ENCODE assay signal across 17 cellular contexts in genomic region chr10:17687117-17687831, GRCh38. TPM values are rescaled to one million over a fixed set of nuclear protein-coding genes. Genes with fewer than 3 reads are reported as not detected.
DNase-seq lines count a peak whose midpoint lies in the region; ATAC-seq, FAIRE-seq and TF ChIP-seq lines count a peak whose summit lies in the region.
"Had no signal": no experiment of that assay in that cellular context is flagged by ENCODE, and none has a peak within 500 bp of the region (broad histone marks: within the 10 kb centered on the region; RNA-seq: fewer than 3 reads in every experiment).

No MANE protein-coding gene starts in this region.

- H3F3A ChIP-seq in GM23338 (replicated peaks; ENCODE audit: low read depth) = no peaks in the 10 kb centered on the region

- H4K5ac ChIP-seq in IMR-90 (ENCODE audit: low read depth, low read length) = no peak overlapping the region

- no peak overlapping the region for H2BK15ac ChIP-seq in IMR-90 (ENCODE audit: low read depth, low read length)

- H3K27me3 Mint-ChIP-seq in CD4-positive, CD25-positive, alpha-beta regulatory T cell = no peaks in the 10 kb centered on the region
- peaks cover 1% of the 10 kb centered on the region for H3K27me3 Mint-ChIP-seq in GM23338 (ENCODE audit: insufficient read depth, low read depth, poor library complexity)
- H3K27me3 Mint-ChIP-seq: CD4-positive, alpha-beta T cell had no signal

- no peak for ATAC-seq in CD4-positive, CD25-positive, alpha-beta regulatory T cell (ENCODE audit: low read depth in 2 of 2)
- ATAC-seq in IMR-90 (ENCODE audit: low read depth) = no peak
- no peak for ATAC-seq in K562
- ATAC-seq in GM18907 (IDR thresholded peaks at IDR 0.05; ENCODE audit: unreplicated experiment) = no peak
- ATAC-seq in GM23338 = no peak

- no peak overlapping the region for H2AK5ac ChIP-seq in IMR-90 (ENCODE audit: low read depth, low read length)

- peaks cover 46 to 80% (median 60%) of the 10 kb centered on the region in 4 donors for H3K4me1 Mint-ChIP-seq in CD4-positive, CD25-positive, alpha-beta regulatory T cell
- peaks cover 8% of the 10 kb centered on the region; the same call in 2 of the 3 replicates for H3K4me1 Mint-ChIP-seq in GM23338

- H3K79me1 ChIP-seq in IMR-90 (ENCODE audit: low read depth in 1 of 2, low read length in 2 of 2) = peaks cover 30 to 49% of the 10 kb centered on the region in 2 experiments

- no peak for DNase-seq in CD4-positive, CD25-positive, alpha-beta regulatory T cell
- DNase-seq in IMR-90 = no peak
- no peak for DNase-seq in K562 (ENCODE audit: extremely low read depth in 1 of 4, low spot score in 3 of 4)
- peak; percentile 33 for DNase-seq in kidney
- DNase-seq in NOMO-1 treated with DMSO at 0.1 percent for 48 hours (lab: John Stamatoyannopoulos, UW; ENCODE audit: unreplicated experiment) = no peak
- DNase-seq in GM23338 (ENCODE audit: low spot score) = no peak
- no peak for DNase-seq in COLO829 (ENCODE audit: low spot score)
- DNase-seq: ACHN; BE2C; C1 segment of cervical spinal cord; CD4-positive, alpha-beta T cell; DMS153; DND-41 had no signal

- H4K91ac ChIP-seq in IMR-90 (ENCODE audit: insufficient read depth, low read depth, low read length) = no peak overlapping the region; the same call in 1 of the 2 replicates

- in situ Hi-C loops in IMR-90 (cut with MboI; ENCODE audit: low sequenced_read_pairs) = no loop called here
- in situ Hi-C loops in K562 (cut with MboI) = no loop called here

- dilution Hi-C loops in IMR-90 (cut with HindIII; ENCODE audit: low sequenced_read_pairs, unreplicated experiment) = no loop called here

- H3K23ac ChIP-seq in IMR-90 (ENCODE audit: low read depth, low read length) = no peak overlapping the region

- H3K9me1 ChIP-seq in IMR-90 (ENCODE audit: insufficient read depth, low read length) (peaks cover 9% of the 10 kb centered on the region), K562 (ENCODE audit: control insufficient read depth, insufficient read depth, low read length) (no peaks in the 10 kb centered on the region)

- no peak overlapping the region for H2AK9ac ChIP-seq in IMR-90 (replicated peaks; ENCODE audit: low read depth, low read length, poor library complexity)

- peaks cover 48% of the 10 kb centered on the region for H3K36me3 ChIP-seq in CD4-positive, CD25-positive, alpha-beta regulatory T cell (ENCODE audit: control insufficient read depth, insufficient read depth, low read length)
- H3K36me3 ChIP-seq in IMR-90 (ENCODE audit: control insufficient read depth, insufficient read depth, low read length) (peaks cover 6% of the 10 kb centered on the region), K562 (ENCODE audit: control insufficient read depth, insufficient read depth, low read length) (peaks cover 45% of the 10 kb centered on the region), kidney (ENCODE audit: control insufficient read depth in 1 of 2, insufficient read depth in 2 of 2, low read length in 2 of 2) (peaks cover 0 to 6% of the 10 kb centered on the region in 2 donors), GM23338 (ENCODE audit: insufficient read depth) (0 out of 2 replicates have a peak, but pooled peaks cover 5% of the 10 kb centered on the region)
- H3K36me3 ChIP-seq: BE2C, HAP-1 had no signal

- H2AFZ ChIP-seq in IMR-90 (replicated peaks; ENCODE audit: low read length, poor library complexity) (no peak overlapping the region), K562 (ENCODE audit: low read depth, low read length) (no peak overlapping the region), GM23338 (no peak overlapping the region)

- no peak overlapping the region for H4K8ac ChIP-seq in IMR-90 (ENCODE audit: low read depth in 2 of 2, low read length in 2 of 2)

- peak overlapping the region in 2 of 3 donors; percentile 60 to 86 for H3K27ac Mint-ChIP-seq in CD4-positive, CD25-positive, alpha-beta regulatory T cell
- no peak overlapping the region; the same call in 1 of the 2 replicates for H3K27ac Mint-ChIP-seq in GM23338
- H3K27ac Mint-ChIP-seq: CD4-positive, alpha-beta T cell had no signal

- no peak overlapping the region for H2BK5ac ChIP-seq in IMR-90 (ENCODE audit: low read depth, low read length, poor library complexity, severe bottlenecking)

- no peak for FAIRE-seq in K562 (lab: Jason Lieb, UNC)
- FAIRE-seq in kidney (lab: Jason Lieb, UNC) = no peak
- FAIRE-seq: GM12892, GM18507 had no signal

- H3K9me3 ChIP-seq in CD4-positive, CD25-positive, alpha-beta regulatory T cell (ENCODE audit: control insufficient read depth in 2 of 2, low read length in 2 of 2) = no peaks in the 10 kb centered on the region
- no peaks in the 10 kb centered on the region for H3K9me3 ChIP-seq in IMR-90 (ENCODE audit: control insufficient read depth, insufficient read depth, low read length)
- H3K9me3 ChIP-seq in K562 (replicated peaks; ENCODE audit: control insufficient read depth, insufficient read depth, low read depth, low read length) = no peaks in the 10 kb centered on the region
- no peaks in the 10 kb centered on the region for H3K9me3 ChIP-seq in kidney (ENCODE audit: control insufficient read depth in 1 of 2, low read length in 2 of 2)
- H3K9me3 ChIP-seq: BE2C, HAP-1 had no signal

- peaks cover 41% of the 10 kb centered on the region for H3K79me2 ChIP-seq in K562 (ENCODE audit: control insufficient read depth, insufficient read depth, low read length)
- peaks cover 47% of the 10 kb centered on the region for H3K79me2 ChIP-seq in GM23338 (replicated peaks; ENCODE audit: insufficient read depth)

- no peak overlapping the region for H3K14ac ChIP-seq in IMR-90 (replicated peaks; ENCODE audit: low read depth, low read length)

- TF ChIP-seq EP300 in K562 (IDR thresholded peaks at IDR 0.05; ENCODE audit: low read length) = no peak

- no peak overlapping the region for H3K56ac ChIP-seq in IMR-90 (ENCODE audit: extremely low read depth, insufficient read depth, low read length)

- H3K9ac ChIP-seq in IMR-90 (ENCODE audit: low read depth, low read length) = no peak overlapping the region
- H3K9ac ChIP-seq in K562 (ENCODE audit: insufficient read depth in 1 of 2, low read depth in 2 of 2, low read length in 2 of 2) = no peak overlapping the region
- H3K9ac ChIP-seq in kidney (ENCODE audit: low read length in 2 of 2) = no peak overlapping the region

- no peaks in the 10 kb centered on the region for H3K9me3 Mint-ChIP-seq in CD4-positive, CD25-positive, alpha-beta regulatory T cell
- H3K9me3 Mint-ChIP-seq in GM23338 = no peaks in the 10 kb centered on the region
- H3K9me3 Mint-ChIP-seq: CD4-positive, alpha-beta T cell had no signal

- H3K4ac ChIP-seq in IMR-90 (ENCODE audit: low read depth, low read length) = no peak overlapping the region

- BruUV-seq in IMR-90 (replicated peaks; lab: Mats Ljungman, UMichigan) = no TSS peak
- BruUV-seq in K562 (replicated peaks; lab: Mats Ljungman, UMichigan) = no TSS peak

- peaks cover 45% of the 10 kb centered on the region for H3K36me3 Mint-ChIP-seq in CD4-positive, CD25-positive, alpha-beta regulatory T cell
- peaks cover 3% of the 10 kb centered on the region; the same call in 1 of the 3 replicates for H3K36me3 Mint-ChIP-seq in GM23338 (ENCODE audit: low read depth)

- TF ChIP-seq POLR2A in IMR-90 (IDR thresholded peaks at IDR 0.05; ENCODE audit: low read depth, low read length) (no peak), K562 (conservative IDR thresholded peaks at IDR 0.05) (no peak)

- H3K4me2 ChIP-seq in IMR-90 (ENCODE audit: low read depth, low read length) (no peak overlapping the region), K562 (ENCODE audit: insufficient read depth, low read length) (no peak overlapping the region), GM23338 (no peak overlapping the region)

- POLR2A ChIA-PET in IMR-90 (lab: Charles Lee; ENCODE audit: unreplicated experiment) = no interaction called here
- POLR2A ChIA-PET in K562 (lab: Yijun Ruan, JAX) = interaction anchor here (0.7 kb wide), 1 partner anchor 40 kb away, joined by 3 read pairs; no protein-coding TSS in a partner anchor

- no peaks in the 10 kb centered on the region for H3K9me2 ChIP-seq in GM23338 (ENCODE audit: insufficient read depth)

- no peak overlapping the region for H2BK120ac ChIP-seq in IMR-90 (ENCODE audit: low read depth, low read length)

- CTCF ChIA-PET in IMR-90 (lab: Yijun Ruan, JAX) = no interaction called here
- CTCF ChIA-PET in K562 (lab: Yijun Ruan, JAX; ENCODE audit: low intra/inter-chr PET ratio) = no interaction called here

- H4K20me1 ChIP-seq in IMR-90 (ENCODE audit: insufficient read depth, low read length) = no peaks in the 10 kb centered on the region; the same call in 1 of the 2 replicates
- H4K20me1 ChIP-seq in K562 (replicated peaks; ENCODE audit: control insufficient read depth, insufficient read depth, low read length) = no peaks in the 10 kb centered on the region
- 0 out of 2 replicates have a peak, but pooled peaks cover 3% of the 10 kb centered on the region for H4K20me1 ChIP-seq in GM23338 (replicated peaks; ENCODE audit: insufficient read depth)

- peak overlapping the region; percentile 12 to 92 (median 57) for H3K4me3 Mint-ChIP-seq in CD4-positive, CD25-positive, alpha-beta regulatory T cell
- H3K4me3 Mint-ChIP-seq in GM23338 = no peak overlapping the region
- H3K4me3 Mint-ChIP-seq: CD4-positive, alpha-beta T cell had no signal

- peak overlapping the region; percentile 83 for H3K4me3 ChIP-seq in CD4-positive, CD25-positive, alpha-beta regulatory T cell (ENCODE audit: low read depth, low read length)
- H3K4me3 ChIP-seq in IMR-90 (ENCODE audit: insufficient read depth, low read depth, low read length) (no peak overlapping the region), K562 (no peak overlapping the region), kidney (ENCODE audit: low read length in 2 of 2) (no peak overlapping the region), GM23338 (no peak overlapping the region)
- H3K4me3 ChIP-seq: HAP-1 had no signal

- no peak for TF ChIP-seq CTCF in IMR-90 (conservative IDR thresholded peaks at IDR 0.05; ENCODE audit: low read depth, low read length)
- no peak for TF ChIP-seq CTCF in K562 (IDR thresholded peaks at IDR 0.05 in 2 of 3, conservative IDR thresholded peaks at IDR 0.05 in 1 of 3; ENCODE audit: insufficient read depth in 2 of 3, low read depth in 1 of 3, low read length in 3 of 3)
- no peak for TF ChIP-seq CTCF in kidney (IDR thresholded peaks at IDR 0.05; ENCODE audit: borderline replicate concordance, extremely low read depth, insufficient read depth)
- no peak for TF ChIP-seq CTCF in GM23338 (conservative IDR thresholded peaks at IDR 0.05; ENCODE audit: low read depth in 2 of 2)

- H3K27ac ChIP-seq in CD4-positive, CD25-positive, alpha-beta regulatory T cell (ENCODE audit: insufficient read depth, low read length, poor library complexity, severe bottlenecking) = peak overlapping the region; percentile 39
- H3K27ac ChIP-seq in IMR-90 (ENCODE audit: insufficient read depth, low read length) = no peak overlapping the region
- H3K27ac ChIP-seq in K562 (ENCODE audit: extremely low read depth, low read depth, low read length) = no peak overlapping the region
- H3K27ac ChIP-seq in kidney (ENCODE audit: low read depth in 2 of 2, low read length in 2 of 2) = no peak overlapping the region
- H3K27ac ChIP-seq in GM23338 (ENCODE audit: low read depth) = no peak overlapping the region

- no peak for TF ChIP-seq RAD21 in IMR-90 (IDR thresholded peaks at IDR 0.05; ENCODE audit: low read length)
- no peak for TF ChIP-seq RAD21 in K562 (CRISPR knock-in tag; conservative IDR thresholded peaks at IDR 0.05 in 1 of 2, IDR thresholded peaks at IDR 0.05 in 1 of 2)

- no CpG with 5 or more reads among the region's 15 CpGs for WGBS in IMR-90 (ENCODE audit: extremely low coverage in 2 of 2, insufficient read length in 1 of 2), 2 experiments
- WGBS in K562 (ENCODE audit: insufficient coverage, low coverage, missing lambda C conversion rate) = 92% methylated on average over 13 of the region's 15 CpGs

- no peak overlapping the region for H2BK20ac ChIP-seq in IMR-90 (ENCODE audit: low read depth, low read length)

- H3K27me3 ChIP-seq in CD4-positive, CD25-positive, alpha-beta regulatory T cell (ENCODE audit: control insufficient read depth, insufficient read depth, low read length) = no peaks in the 10 kb centered on the region
- H3K27me3 ChIP-seq in IMR-90 (ENCODE audit: control insufficient read depth, insufficient read depth, low read length) (no peaks in the 10 kb centered on the region), K562 (ENCODE audit: control insufficient read depth in 2 of 2, insufficient read depth in 2 of 2, low read length in 2 of 2) (no peaks in the 10 kb centered on the region), GM23338 (ENCODE audit: insufficient read depth) (no peaks in the 10 kb centered on the region)
- H3K27me3 ChIP-seq: BE2C had no signal

- H3K18ac ChIP-seq in IMR-90 (ENCODE audit: low read depth, low read length) = no peak overlapping the region

- intact Hi-C loops in IMR-90 (cut with micrococcal nuclease) = no loop called here
- intact Hi-C loops in K562 (cut with micrococcal nuclease) = no loop called here
- intact Hi-C loops in kidney (cut with DNase I) = no loop called here

- peaks cover 53% of the 10 kb centered on the region for H3K4me1 ChIP-seq in CD4-positive, CD25-positive, alpha-beta regulatory T cell (ENCODE audit: control insufficient read depth, insufficient read depth, low read length, poor library complexity, severe bottlenecking)
- H3K4me1 ChIP-seq in IMR-90 (ENCODE audit: control insufficient read depth, insufficient read depth, low read length) (no peaks in the 10 kb centered on the region; the same call in 1 of the 2 replicates), K562 (replicated peaks in 1 of 2; ENCODE audit: control insufficient read depth in 2 of 2, insufficient read depth in 2 of 2, low read length in 2 of 2) (peaks cover 0 to 19% of the 10 kb centered on the region in 2 experiments; a peak in 4 of 5 replicates), kidney (ENCODE audit: control insufficient read depth in 1 of 2, insufficient read depth in 1 of 2, low read depth in 1 of 2, low read length in 2 of 2) (no peaks in the 10 kb centered on the region), GM23338 (ENCODE audit: insufficient read depth) (no peaks in the 10 kb centered on the region)
- H3K4me1 ChIP-seq: HAP-1 had no signal

RNA-seq across cellular contexts. Expression of gene STAM, which starts 43.3 kb away (rescaled TPM):
- total RNA-seq in CD4-positive, CD25-positive, alpha-beta regulatory T cell = 154 TPM
- polyA plus RNA-seq in CD4-positive, CD25-positive, alpha-beta regulatory T cell = 10 to 100 TPM; 48.0 to 93.3 (median 67.0) TPM
- total RNA-seq in IMR-90 (2012; rRNA removed) = 22.9 and 31.9 TPM in 2 replicates
- 23.3 and 24.6 TPM in 2 replicates for polyA plus RNA-seq in IMR-90 (2012; rRNA removed)
- polyA plus RNA-seq in IMR-90 (2012; cell fraction: cytosol; rRNA removed) = 9.1 and 9.3 TPM in 2 replicates
- 10.0 and 25.1 TPM in 2 replicates for polyA plus RNA-seq in IMR-90 (2012; cell fraction: nucleus; rRNA removed; ENCODE audit: low replicate concordance)
- total RNA-seq in K562 (2011; cell fraction: chromatin; rRNA removed; ENCODE audit: low replicate concordance) = 43.5 and 111 TPM in 2 replicates
- total RNA-seq in K562 (2011; cell fraction: nucleolus; rRNA removed) = 26.8 and 30.9 TPM in 2 replicates
- 39.2 and 43.8 TPM in 2 replicates for total RNA-seq in K562 (2011; cell fraction: nucleoplasm; rRNA removed)
- 13.8 and 19.7 TPM in 2 replicates for total RNA-seq in K562 (2014; rRNA removed)
- 30.9 and 32.5 TPM in 2 replicates for total RNA-seq in K562 (2014; rRNA removed; fragmentation: Illumina TruSeq; extraction: Trizol)
- 27.2 and 28.9 TPM in 2 replicates for total RNA-seq in K562 (2015; rRNA removed; fragmentation: Illumina TruSeq; extraction: Trizol)
- total RNA-seq in K562 (2021) = 25.1 and 26.7 TPM in 2 replicates
- polyA plus RNA-seq in K562 (2011; rRNA removed) = 26.4 and 30.5 TPM in 2 replicates
- polyA plus RNA-seq in K562 (2011; cell fraction: cytosol; rRNA removed) = 20.9 and 24.4 TPM in 2 replicates
- 26.2 and 37.4 TPM in 2 replicates for polyA plus RNA-seq in K562 (2011; cell fraction: nucleus; rRNA removed)
- polyA plus RNA-seq in K562 (2012) = 14.6 and 16.2 TPM in 2 replicates
- polyA plus RNA-seq in K562 (2014; fragmentation: Illumina TruSeq; extraction: Trizol) = 28.7 and 33.5 TPM in 2 replicates
- 10 to 100 TPM; 21.3 to 25.9 TPM for polyA plus RNA-seq in K562 (2014; fragmentation: Nextera tagmentation; extraction: Ambion mirVana)
- polyA plus RNA-seq in K562 (2014; rRNA removed) = 17.8 and 20.1 TPM in 2 replicates
- 53.1 and 55.6 TPM in 2 replicates for polyA minus RNA-seq in K562 (2011; rRNA and poly(A)+ RNA removed)
- 14.7 and 16.5 TPM in 2 replicates for polyA minus RNA-seq in K562 (2011; cell fraction: cytosol; rRNA and poly(A)+ RNA removed)
- 43.2 and 79.5 TPM in 2 replicates for polyA minus RNA-seq in K562 (2011; cell fraction: nucleus; rRNA and poly(A)+ RNA removed)
- 26.1 TPM for total RNA-seq in kidney
- polyA plus RNA-seq in kidney (ENCODE audit: insufficient read depth, low read depth, low replicate concordance) = 10.3 TPM
- 29.8 and 40.5 TPM in 2 replicates for total RNA-seq in GM23338 (2014; rRNA removed; shearing (Covaris generic))
- 24.6 and 28.8 TPM in 2 replicates for polyA plus RNA-seq in GM23338 (2016; fragmentation: Nextera tagmentation; extraction: Ambion mirVana)
